ENCODE assay signal across 8 cellular contexts in genomic region chr7:140326116-140326928, GRCh38.
DNase-seq lines count a peak whose midpoint lies in the region; ATAC-seq and TF ChIP-seq lines count a peak whose summit lies in the region.

No MANE protein-coding gene starts in this region.

- no peaks in the 10 kb centered on the region for H3F3A ChIP-seq in SK-N-SH (replicated peaks; ENCODE audit: insufficient read depth)

- TF ChIP-seq EP300 in SK-N-SH (IDR thresholded peaks at IDR 0.05; ENCODE audit: borderline replicate concordance in 1 of 2, low read depth in 1 of 2, low read length in 1 of 2) = no peak

- H3K9me2 ChIP-seq in SK-N-SH = no peaks in the 10 kb centered on the region

- no peaks in the 10 kb centered on the region for H4K20me1 ChIP-seq in SK-N-SH (ENCODE audit: insufficient read depth)

- DNase-seq in DMS114 treated with DMSO at 0.1 percent for 48 hours (lab: John Stamatoyannopoulos, UW; ENCODE audit: unreplicated experiment) (peak; percentile 60), KBM-7 (peak; percentile 66), SK-N-SH (peak; percentile 79), anterior cingulate cortex (lab: John Stamatoyannopoulos, UW) (peak in 51 of 58 donors; percentile 7 to 81 (median 48)), left cardiac atrium (peak; percentile 63), pulmonary artery endothelial cell (ENCODE audit: low read depth, low spot score) (peak; percentile 22)

- TF ChIP-seq RAD21 in SK-N-SH (IDR thresholded peaks at IDR 0.05; ENCODE audit: low read length) = peak; percentile 91

- H3K27ac ChIP-seq in SK-N-SH (ENCODE audit: low read depth in 2 of 2, low read length in 1 of 2) = no peak overlapping the region

- H3K27me3 ChIP-seq in SK-N-SH (ENCODE audit: insufficient read depth) = no peaks in the 10 kb centered on the region

- WGBS in SK-N-SH (ENCODE audit: low lambda C conversion rate) = 58% methylated on average over 16 of the region's 16 CpGs

- no peaks in the 10 kb centered on the region for H3K79me2 ChIP-seq in SK-N-SH (ENCODE audit: insufficient read depth)

- no peaks in the 10 kb centered on the region for H3K36me3 ChIP-seq in SK-N-SH (replicated peaks in 1 of 2; ENCODE audit: control insufficient read depth in 1 of 2, insufficient read depth in 2 of 2, low read length in 1 of 2)

- H3K4me1 ChIP-seq in SK-N-SH (ENCODE audit: control insufficient read depth in 1 of 2, insufficient read depth in 2 of 2, low read depth in 1 of 2, low read length in 1 of 2) = peaks cover 0 to 4% of the 10 kb centered on the region in 2 experiments; a peak in 1 of 4 replicates

- H2AFZ ChIP-seq in SK-N-SH (ENCODE audit: low read depth) = no peak overlapping the region

- intact Hi-C loops in left cardiac atrium (cut with DNase I) = loop anchor here in 1 of 2 donors (10.0 kb wide), 1 partner anchor 152 kb away; the partner anchor contains the start of gene KDM7A

- no peak overlapping the region for H3K4me2 ChIP-seq in SK-N-SH

- ATAC-seq in left cardiac atrium (peak; percentile 90 to 92), HG02852 (IDR thresholded peaks at IDR 0.05; ENCODE audit: unreplicated experiment) (no peak), GM21526 (IDR thresholded peaks at IDR 0.05; ENCODE audit: low FRiP score, unreplicated experiment) (no peak)

- TF ChIP-seq CTCF in SK-N-SH (IDR thresholded peaks at IDR 0.05) = peak; percentile 65

- POLR2A ChIA-PET in SK-N-SH (lab: Yijun Ruan, JAX) = no interaction called here

- no peaks in the 10 kb centered on the region for H3K9me3 ChIP-seq in SK-N-SH

- H3K4me3 ChIP-seq in SK-N-SH (ENCODE audit: low read depth in 2 of 2, low read length in 1 of 2) = no peak overlapping the region

- CTCF ChIA-PET in SK-N-SH (lab: Yijun Ruan, JAX) = interaction anchor here (0.6 to 3.8 kb wide), 41 partner anchors 10 to 708 kb away, joined by 3 to 35 read pairs (median 3); partner anchors contain the start of gene KDM7A

- in situ Hi-C loops in KBM-7 (cut with MboI; ENCODE audit: low pct_unique_long_range_greater_than_20kb, low sequenced_read_pairs) = loop anchor here (25.0 kb wide), 2 partner anchors 314 to 714 kb away; no protein-coding TSS in a partner anchor

- H3K9ac ChIP-seq in SK-N-SH = no peak overlapping the region

TF ChIP-seq in SK-N-SH, 30 proteins besides CTCF, POLR2A, EP300 and RAD21:
- TF ChIP-seq SMC3 (IDR thresholded peaks at IDR 0.05; ENCODE audit: low read depth, low read length) = peak; percentile 81
- no peak for TF ChIP-seq USF2 (IDR thresholded peaks at IDR 0.05; ENCODE audit: borderline replicate concordance, low read depth, low read length)

Comparison
In these comparisons a context has a peak if more than half of its experiments do, and no peak if none do; other contexts are left out.
1. DNase-seq: peak in every context shown above with its lines; median percentile 79 in SK-N-SH; 66 in KBM-7; 63 in left cardiac atrium; 60 in DMS114 treated with DMSO at 0.1 percent for 48 hours; 48 in anterior cingulate cortex; 22 in pulmonary artery endothelial cell.
2. ATAC-seq: peak in left cardiac atrium (2 of 2); none in HG02852 (single experiment) and GM21526 (single experiment).